In genomic region chr20:41029150-41029872, GRCh38 we compare ENCODE assay signal across 2 cellular contexts.
A peak's percentile ranks its signal among the peaks of the same experiment; 100 is the strongest.
TF ChIP-seq lines count a peak whose summit lies in the region.

No MANE protein-coding gene starts in this region.

TF ChIP-seq in SK-N-SH, 30 proteins besides CTCF, POLR2A, EP300 and RAD21 (continued from another document):
- TF ChIP-seq, protein P1, sequence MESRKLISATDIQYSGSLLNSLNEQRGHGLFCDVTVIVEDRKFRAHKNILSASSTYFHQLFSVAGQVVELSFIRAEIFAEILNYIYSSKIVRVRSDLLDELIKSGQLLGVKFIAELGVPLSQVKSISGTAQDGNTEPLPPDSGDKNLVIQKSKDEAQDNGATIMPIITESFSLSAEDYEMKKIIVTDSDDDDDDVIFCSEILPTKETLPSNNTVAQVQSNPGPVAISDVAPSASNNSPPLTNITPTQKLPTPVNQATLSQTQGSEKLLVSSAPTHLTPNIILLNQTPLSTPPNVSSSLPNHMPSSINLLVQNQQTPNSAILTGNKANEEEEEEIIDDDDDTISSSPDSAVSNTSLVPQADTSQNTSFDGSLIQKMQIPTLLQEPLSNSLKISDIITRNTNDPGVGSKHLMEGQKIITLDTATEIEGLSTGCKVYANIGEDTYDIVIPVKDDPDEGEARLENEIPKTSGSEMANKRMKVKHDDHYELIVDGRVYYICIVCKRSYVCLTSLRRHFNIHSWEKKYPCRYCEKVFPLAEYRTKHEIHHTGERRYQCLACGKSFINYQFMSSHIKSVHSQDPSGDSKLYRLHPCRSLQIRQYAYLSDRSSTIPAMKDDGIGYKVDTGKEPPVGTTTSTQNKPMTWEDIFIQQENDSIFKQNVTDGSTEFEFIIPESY (IDR thresholded peaks at IDR 0.05; ENCODE audit: borderline replicate concordance, low read depth) = no peak
- TF ChIP-seq TCF12 (IDR thresholded peaks at IDR 0.05) (no peak), FOSL2 (IDR thresholded peaks at IDR 0.05; ENCODE audit: borderline replicate concordance, low read depth) (no peak), MAX (IDR thresholded peaks at IDR 0.05; ENCODE audit: low read depth) (no peak)

TF ChIP-seq in K562, 482 proteins besides CTCF, POLR2A, EP300 and RAD21 (continued from another document):
- peak; percentile 3; the same call in 1 of the 2 replicates for TF ChIP-seq AFF4 (CRISPR knock-in tag; IDR thresholded peaks at IDR 0.05)
- TF ChIP-seq RBM14 (IDR thresholded peaks at IDR 0.05; ENCODE audit: borderline replicate concordance, insufficient read depth, low read depth, low read length) = 0 out of 2 replicates have a peak, but pooled peaks have one; percentile 28
- TF ChIP-seq BRD4 (IDR thresholded peaks at IDR 0.05) = 0 out of 2 replicates have a peak, but pooled peaks have one; percentile 53
- TF ChIP-seq TFAM (CRISPR knock-in tag; conservative IDR thresholded peaks at IDR 0.05) = no peak
- TF ChIP-seq CHD1 (IDR thresholded peaks at IDR 0.05; ENCODE audit: low read length) = peak; percentile 85
- TF ChIP-seq GTF2E2 (tag; IDR thresholded peaks at IDR 0.05) = 0 out of 2 replicates have a peak, but pooled peaks have one; percentile 26
- peak; percentile 94; the same call in 1 of the 2 replicates for TF ChIP-seq HDGF (IDR thresholded peaks at IDR 0.05)
- no peak for TF ChIP-seq ZNF184 (CRISPR knock-in tag; IDR thresholded peaks at IDR 0.05)
- TF ChIP-seq ZNF707 (CRISPR knock-in tag; conservative IDR thresholded peaks at IDR 0.05) = no peak
- TF ChIP-seq ZNF395 (CRISPR knock-in tag; IDR thresholded peaks at IDR 0.05) = peak; percentile 8; the same call in 1 of the 2 replicates
- peak; percentile 56 for TF ChIP-seq SAP30 (IDR thresholded peaks at IDR 0.05; ENCODE audit: borderline replicate concordance, insufficient read depth, low read depth, low read length, poor library complexity, severe bottlenecking)
- TF ChIP-seq EWSR1 (IDR thresholded peaks at IDR 0.05; ENCODE audit: borderline replicate concordance, low read depth, partially characterized antibody) = no peak
- no peak for TF ChIP-seq ZNF174 (CRISPR knock-in tag; IDR thresholded peaks at IDR 0.05)
- TF ChIP-seq, protein P2, sequence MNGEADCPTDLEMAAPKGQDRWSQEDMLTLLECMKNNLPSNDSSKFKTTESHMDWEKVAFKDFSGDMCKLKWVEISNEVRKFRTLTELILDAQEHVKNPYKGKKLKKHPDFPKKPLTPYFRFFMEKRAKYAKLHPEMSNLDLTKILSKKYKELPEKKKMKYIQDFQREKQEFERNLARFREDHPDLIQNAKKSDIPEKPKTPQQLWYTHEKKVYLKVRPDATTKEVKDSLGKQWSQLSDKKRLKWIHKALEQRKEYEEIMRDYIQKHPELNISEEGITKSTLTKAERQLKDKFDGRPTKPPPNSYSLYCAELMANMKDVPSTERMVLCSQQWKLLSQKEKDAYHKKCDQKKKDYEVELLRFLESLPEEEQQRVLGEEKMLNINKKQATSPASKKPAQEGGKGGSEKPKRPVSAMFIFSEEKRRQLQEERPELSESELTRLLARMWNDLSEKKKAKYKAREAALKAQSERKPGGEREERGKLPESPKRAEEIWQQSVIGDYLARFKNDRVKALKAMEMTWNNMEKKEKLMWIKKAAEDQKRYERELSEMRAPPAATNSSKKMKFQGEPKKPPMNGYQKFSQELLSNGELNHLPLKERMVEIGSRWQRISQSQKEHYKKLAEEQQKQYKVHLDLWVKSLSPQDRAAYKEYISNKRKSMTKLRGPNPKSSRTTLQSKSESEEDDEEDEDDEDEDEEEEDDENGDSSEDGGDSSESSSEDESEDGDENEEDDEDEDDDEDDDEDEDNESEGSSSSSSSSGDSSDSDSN (IDR thresholded peaks at IDR 0.05; ENCODE audit: borderline replicate concordance in 1 of 2, low read depth in 2 of 2, low read length in 2 of 2) = peak; percentile 55 to 62; a peak in 3 of 4 replicates
- TF ChIP-seq HNRNPLL (IDR thresholded peaks at IDR 0.05; ENCODE audit: low read depth, low read length, poor library complexity, severe bottlenecking) = peak; percentile 23
- TF ChIP-seq MAFF (IDR thresholded peaks at IDR 0.05; ENCODE audit: low read length) = no peak
- TF ChIP-seq ZBTB7A (IDR thresholded peaks at IDR 0.05; ENCODE audit: borderline replicate concordance, control insufficient read depth, low read depth, low read length) = peak; percentile 71; the same call in 1 of the 2 replicates
- no peak for TF ChIP-seq ZNF507 (tag; conservative IDR thresholded peaks at IDR 0.05)
- TF ChIP-seq, protein P3, sequence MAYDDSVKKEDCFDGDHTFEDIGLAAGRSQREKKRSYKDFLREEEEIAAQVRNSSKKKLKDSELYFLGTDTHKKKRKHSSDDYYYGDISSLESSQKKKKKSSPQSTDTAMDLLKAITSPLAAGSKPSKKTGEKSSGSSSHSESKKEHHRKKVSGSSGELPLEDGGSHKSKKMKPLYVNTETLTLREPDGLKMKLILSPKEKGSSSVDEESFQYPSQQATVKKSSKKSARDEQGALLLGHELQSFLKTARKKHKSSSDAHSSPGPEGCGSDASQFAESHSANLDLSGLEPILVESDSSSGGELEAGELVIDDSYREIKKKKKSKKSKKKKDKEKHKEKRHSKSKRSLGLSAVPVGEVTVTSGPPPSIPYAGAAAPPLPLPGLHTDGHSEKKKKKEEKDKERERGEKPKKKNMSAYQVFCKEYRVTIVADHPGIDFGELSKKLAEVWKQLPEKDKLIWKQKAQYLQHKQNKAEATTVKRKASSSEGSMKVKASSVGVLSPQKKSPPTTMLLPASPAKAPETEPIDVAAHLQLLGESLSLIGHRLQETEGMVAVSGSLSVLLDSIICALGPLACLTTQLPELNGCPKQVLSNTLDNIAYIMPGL (CRISPR knock-in tag; IDR thresholded peaks at IDR 0.05) = peak; percentile 42; the same call in 1 of the 2 replicates
- TF ChIP-seq YY1 (IDR thresholded peaks at IDR 0.05; ENCODE audit: borderline replicate concordance in 1 of 3, control insufficient read depth in 1 of 3, extremely low read depth in 1 of 3, insufficient read depth in 3 of 3, insufficient read length in 1 of 3, insufficient replicate concordance in 2 of 3, low read depth in 1 of 3, low read length in 2 of 3) = peak in 2 of 3 experiments; percentile 16 to 32
- TF ChIP-seq POLR2AphosphoS5 (IDR thresholded peaks at IDR 0.05; ENCODE audit: control insufficient read depth, insufficient read depth, low read depth, low read length) = no peak
- TF ChIP-seq, protein P4, sequence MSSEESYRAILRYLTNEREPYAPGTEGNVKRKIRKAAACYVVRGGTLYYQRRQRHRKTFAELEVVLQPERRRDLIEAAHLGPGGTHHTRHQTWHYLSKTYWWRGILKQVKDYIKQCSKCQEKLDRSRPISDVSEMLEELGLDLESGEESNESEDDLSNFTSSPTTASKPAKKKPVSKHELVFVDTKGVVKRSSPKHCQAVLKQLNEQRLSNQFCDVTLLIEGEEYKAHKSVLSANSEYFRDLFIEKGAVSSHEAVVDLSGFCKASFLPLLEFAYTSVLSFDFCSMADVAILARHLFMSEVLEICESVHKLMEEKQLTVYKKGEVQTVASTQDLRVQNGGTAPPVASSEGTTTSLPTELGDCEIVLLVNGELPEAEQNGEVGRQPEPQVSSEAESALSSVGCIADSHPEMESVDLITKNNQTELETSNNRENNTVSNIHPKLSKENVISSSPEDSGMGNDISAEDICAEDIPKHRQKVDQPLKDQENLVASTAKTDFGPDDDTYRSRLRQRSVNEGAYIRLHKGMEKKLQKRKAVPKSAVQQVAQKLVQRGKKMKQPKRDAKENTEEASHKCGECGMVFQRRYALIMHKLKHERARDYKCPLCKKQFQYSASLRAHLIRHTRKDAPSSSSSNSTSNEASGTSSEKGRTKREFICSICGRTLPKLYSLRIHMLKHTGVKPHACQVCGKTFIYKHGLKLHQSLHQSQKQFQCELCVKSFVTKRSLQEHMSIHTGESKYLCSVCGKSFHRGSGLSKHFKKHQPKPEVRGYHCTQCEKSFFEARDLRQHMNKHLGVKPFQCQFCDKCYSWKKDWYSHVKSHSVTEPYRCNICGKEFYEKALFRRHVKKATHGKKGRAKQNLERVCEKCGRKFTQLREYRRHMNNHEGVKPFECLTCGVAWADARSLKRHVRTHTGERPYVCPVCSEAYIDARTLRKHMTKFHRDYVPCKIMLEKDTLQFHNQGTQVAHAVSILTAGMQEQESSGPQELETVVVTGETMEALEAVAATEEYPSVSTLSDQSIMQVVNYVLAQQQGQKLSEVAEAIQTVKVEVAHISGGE (CRISPR knock-in tag; IDR thresholded peaks at IDR 0.05) = 0 out of 6 replicates have a peak, but pooled peaks of 1 of the 3 experiments have one; percentile 8
- peak; percentile 33 for TF ChIP-seq CCNT2 (IDR thresholded peaks at IDR 0.05; ENCODE audit: borderline replicate concordance, extremely low read depth, insufficient read length, low read depth, low read length)
- peak; percentile 65 for TF ChIP-seq RBBP5 (IDR thresholded peaks at IDR 0.05; ENCODE audit: borderline replicate concordance, insufficient read depth, low read length, poor library complexity, severe bottlenecking)
- TF ChIP-seq EGR1 (conservative IDR thresholded peaks at IDR 0.05) = peak; percentile 66
- 0 out of 2 replicates have a peak, but pooled peaks have one; percentile 24 for TF ChIP-seq ERF (CRISPR knock-in tag; IDR thresholded peaks at IDR 0.05)
